In the genomic region with DNA sequence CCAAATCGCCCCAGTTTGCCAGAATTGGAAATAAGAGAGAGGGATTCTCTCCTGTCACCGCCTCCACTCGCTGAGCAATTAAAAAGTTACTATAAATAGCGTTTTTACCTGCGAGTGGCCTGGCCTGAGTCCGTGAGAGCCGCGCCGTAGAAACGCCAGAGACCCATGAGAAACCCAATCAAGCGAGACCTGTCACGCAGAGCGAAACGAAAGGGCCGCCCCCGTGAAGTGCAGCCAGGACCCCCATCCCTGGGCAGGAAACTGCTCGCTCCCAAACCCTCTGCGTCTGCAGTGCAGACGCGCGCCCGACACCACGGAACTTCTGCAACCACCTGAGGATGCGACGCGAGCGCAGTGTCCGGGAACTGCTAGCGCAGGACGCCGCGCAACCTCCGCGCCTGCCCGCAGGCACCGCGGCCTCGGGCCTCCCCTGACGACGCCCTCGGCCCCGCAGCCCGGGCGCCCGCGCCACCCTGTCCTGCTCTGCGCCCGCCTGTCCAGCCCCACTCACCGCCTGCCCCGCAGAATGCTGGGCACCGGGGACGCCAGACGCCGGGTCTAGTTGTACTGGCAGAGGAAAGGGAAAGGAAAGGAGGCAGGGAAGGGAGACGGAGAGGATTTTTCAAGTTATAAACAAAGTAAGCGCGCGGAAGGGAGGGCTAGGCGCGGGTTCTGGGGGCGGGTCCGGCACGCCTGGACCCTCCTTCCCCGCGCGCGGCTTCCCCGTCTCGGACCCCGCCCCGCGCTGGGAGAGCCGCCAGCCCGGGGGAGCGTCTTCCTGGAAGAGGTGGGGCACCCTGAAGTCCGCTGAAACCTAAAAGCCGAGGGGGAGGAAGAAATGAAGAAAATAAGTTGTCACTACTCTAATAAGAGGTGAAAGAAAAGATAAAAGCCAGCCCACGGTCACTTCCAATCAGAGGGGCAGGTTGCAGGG, we compare ENCODE assay signal across 10 cellular contexts. TPM values are rescaled to one million over a fixed set of nuclear protein-coding genes. Genes with fewer than 3 reads are reported as not detected.
DNase-seq lines count a peak whose midpoint lies in the region; ATAC-seq, FAIRE-seq and TF ChIP-seq lines count a peak whose summit lies in the region.
"Had no signal": no experiment of that assay in that cellular context is flagged by ENCODE, and none has a peak within 500 bp of the region (broad histone marks: within the 10 kb centered on the region; RNA-seq: fewer than 3 reads in every experiment).

A gene with protein sequence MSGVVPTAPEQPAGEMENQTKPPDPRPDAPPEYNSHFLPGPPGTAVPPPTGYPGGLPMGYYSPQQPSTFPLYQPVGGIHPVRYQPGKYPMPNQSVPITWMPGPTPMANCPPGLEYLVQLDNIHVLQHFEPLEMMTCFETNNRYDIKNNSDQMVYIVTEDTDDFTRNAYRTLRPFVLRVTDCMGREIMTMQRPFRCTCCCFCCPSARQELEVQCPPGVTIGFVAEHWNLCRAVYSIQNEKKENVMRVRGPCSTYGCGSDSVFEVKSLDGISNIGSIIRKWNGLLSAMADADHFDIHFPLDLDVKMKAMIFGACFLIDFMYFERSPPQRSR (minus strand): TSS at position 657 of the 934 bp plus-strand sequence. CDS start 29,034 bp downstream, outside the sequence.

- in situ Hi-C loops in astrocyte of the cerebellum (cut with HindIII; ENCODE audit: low sequenced_read_pairs) = no loop called here

- 0% methylated on average over 75 to 78 of the region's 78 CpGs for WGBS in pancreas, 2 donors

- TF ChIP-seq CTCF in astrocyte of the cerebellum (IDR thresholded peaks at IDR 0.05; ENCODE audit: low read depth, low read length, missing control alignments) = no peak
- no peak for TF ChIP-seq CTCF in left ventricle myocardium inferior (IDR thresholded peaks at IDR 0.05; ENCODE audit: borderline replicate concordance)
- TF ChIP-seq CTCF in pancreas (IDR thresholded peaks at IDR 0.05) = no peak

- H3K9me3 ChIP-seq in left ventricle myocardium inferior (replicated peaks) = peaks cover 16% of the 10 kb centered on the region
- H3K9me3 ChIP-seq in pancreas = no peaks in the 10 kb centered on the region

- peaks cover 11% of the 10 kb centered on the region for H3K27me3 ChIP-seq in left ventricle myocardium inferior (ENCODE audit: low read depth)
- H3K27me3 ChIP-seq in pancreas = no peaks in the 10 kb centered on the region

- intact Hi-C loops in left ventricle myocardium inferior (cut with micrococcal nuclease) = no loop called here
- intact Hi-C loops in pancreas (cut with DNase I) = no loop called here

- no peak for FAIRE-seq in pancreas (lab: Jason Lieb, UNC)

- H3K27ac ChIP-seq in left ventricle myocardium inferior (replicated peaks) (peak within 1 kb of the TSS; percentile 93), pancreas (peak within 1 kb of the TSS; percentile 81 to 98 (median 91))
- H3K27ac ChIP-seq: C4-2B, epithelial cell of prostate had no signal

- peak; percentile 78 to 95 (median 88) for ATAC-seq in pancreas

- H3K4me3 ChIP-seq in astrocyte of the cerebellum (ENCODE audit: low read depth, low read length) (peak within 1 kb of the TSS; percentile 75), left ventricle myocardium inferior (peak within 1 kb of the TSS; percentile 82), pancreas (peak within 1 kb of the TSS; percentile 81 to 86 (median 84))

- H3K36me3 ChIP-seq in left ventricle myocardium inferior (no peaks in the 10 kb centered on the region), pancreas (no peaks in the 10 kb centered on the region)

- peaks cover 49% of the 10 kb centered on the region for H3K4me1 ChIP-seq in left ventricle myocardium inferior
- peaks cover 9 to 36% (median 25%) of the 10 kb centered on the region in 3 donors for H3K4me1 ChIP-seq in pancreas

- peak; percentile 55 for DNase-seq in NCI-H1436 (lab: John Stamatoyannopoulos, UW)
- DNase-seq in NCI-H1436 treated with DMSO at 0.1 percent for 48 hours (lab: John Stamatoyannopoulos, UW) = no peak
- peak; percentile 67 for DNase-seq in H4 (ENCODE audit: low spot score)
- DNase-seq in NCI-H446 treated with DMSO at 0.1 percent for 48 hours (lab: John Stamatoyannopoulos, UW) = peak; percentile 59
- DNase-seq in astrocyte of the cerebellum (ENCODE audit: low read depth) = no peak
- DNase-seq in left ventricle myocardium inferior = peak; percentile 87
- peak; percentile 70 to 88 (median 78) for DNase-seq in pancreas
- no peak for DNase-seq in GF-D8 (lab: John Stamatoyannopoulos, UW)

RNA-seq across cellular contexts. Expression of the gene that starts here (rescaled TPM):
- total RNA-seq in H4 (2014; rRNA removed; shearing (Covaris generic)) = 15.0 and 19.5 TPM in 2 replicates
- total RNA-seq in left ventricle myocardium inferior (12.1 TPM), pancreas (10 to 100 TPM; 11.0 to 28.2 (median 15.9) TPM)
- 10 to 100 TPM in 1 of 2 donors, 1 to 10 TPM in 1; 5.6 to 12.6 TPM for polyA plus RNA-seq in pancreas

Comparison
In these comparisons a context has a peak if more than half of its experiments do, and no peak if none do; other contexts are left out.
1. DNase-seq: peak in NCI-H1436 (single experiment), H4 (single experiment), NCI-H446 treated with DMSO at 0.1 percent for 48 hours (single experiment), left ventricle myocardium inferior (single experiment) and pancreas (6 of 6); none in NCI-H1436 treated with DMSO at 0.1 percent for 48 hours (single experiment), astrocyte of the cerebellum (single experiment) and GF-D8 (single experiment).
2. Peak in every context shown above with its lines, with median percentiles within 50 percentile points of each other: H3K4me3 ChIP-seq.